In the genomic region with DNA sequence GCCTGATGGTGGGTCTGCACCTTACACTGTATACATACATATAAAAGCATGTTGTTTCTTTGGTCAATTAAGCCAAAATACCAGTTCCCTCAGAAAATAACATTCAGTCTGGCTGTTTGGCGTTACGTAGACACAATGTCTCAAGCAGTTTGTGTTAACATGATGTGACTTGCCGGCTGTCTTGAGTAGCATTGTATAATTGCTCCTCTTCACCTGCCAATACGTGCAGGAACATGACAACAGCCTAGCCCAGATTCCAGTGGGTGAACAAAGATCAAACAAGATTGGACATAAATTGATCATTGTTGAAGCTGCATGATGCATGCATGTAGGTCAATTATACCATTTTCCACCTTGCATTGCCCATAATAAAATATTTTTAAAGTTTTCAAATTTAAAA, we compare ENCODE assay signal across 24 cellular contexts.
"Had no signal": no experiment of that assay in that cellular context is flagged by ENCODE, and none has a peak within 500 bp of the region (broad histone marks: within the 10 kb centered on the region; RNA-seq: fewer than 3 reads in every experiment).

No MANE protein-coding gene starts in this region.

- ATAC-seq: effector memory CD8-positive, alpha-beta T cell; left cardiac atrium; lower lobe of right lung; natural killer cell treated with Interleukin-12 subunit alpha and Interleukin-12 subunit beta and Interleukin-15 and Interleukin-18, amount 100 ng/mL, for 72 hours; pancreas; right lobe of liver; stimulated activated memory B cell treated with anti-CD40 and anti-IgM and Interleukin-4, amounts not matched to agents 10 μg/mL and 1 μg/mL and 100 μg/mL, for 72 hours had no signal

- DNase-seq: effector memory CD8-positive, alpha-beta T cell; foreskin fibroblast; immature natural killer cell; kidney; left cardiac atrium; left ventricle myocardium inferior; lower lobe of right lung; mesenchymal stem cell; midbrain; occipital lobe; pancreas; right lobe of liver; spleen; stimulated activated CD4-positive, alpha-beta T cell treated with anti-CD3 and anti-CD28 coated beads, Interleukin-15, amount 100 ng/mL, for 24 hours; stimulated activated CD4-positive, alpha-beta T cell treated with anti-CD3 and anti-CD28 coated beads, Interleukin-1b, Interleukin-23, amount 100 ng/mL, for 48 hours; stimulated activated CD4-positive, alpha-beta T cell treated with anti-CD3 and anti-CD28 coated beads, Interleukin-4, amount 100 ng/mL, for 24 hours; testis had no signal

- H3K4me1 ChIP-seq: esophagus muscularis mucosa, left ventricle myocardium inferior, lower lobe of right lung, pancreas, prostate gland, right lobe of liver, spleen, testis, tibial nerve had no signal

- H3K27ac ChIP-seq: esophagus muscularis mucosa, left ventricle myocardium inferior, lower lobe of right lung, pancreas, prostate gland, right lobe of liver, spleen, testis, tibial nerve had no signal

- H3K36me3 ChIP-seq: esophagus muscularis mucosa, left ventricle myocardium inferior, lower lobe of right lung, pancreas, prostate gland, right lobe of liver, spleen, tibial nerve had no signal

- H3K4me3 ChIP-seq: esophagus muscularis mucosa, left ventricle myocardium inferior, lower lobe of right lung, pancreas, prostate gland, right lobe of liver, spleen, testis, tibial nerve had no signal

- H3K4me3 Mint-ChIP-seq: dendritic cell treated with granulocyte-macrophage colony-stimulating factor and Interleukin-4, amounts not matched to agents 40 ng/mL and 50 ng/mL, for 4 days; effector memory CD8-positive, alpha-beta T cell; immature natural killer cell; natural killer cell treated with Interleukin-12 subunit alpha and Interleukin-12 subunit beta and Interleukin-15 and Interleukin-18, amount 100 ng/mL, for 72 hours; stimulated activated memory B cell treated with anti-CD40 and anti-IgM and Interleukin-4, amounts not matched to agents 10 μg/mL and 1 μg/mL and 100 μg/mL, for 72 hours; stimulated activated naive CD8-positive, alpha-beta T cell treated with anti-CD3 and anti-CD28 coated beads, Interleukin-15, Interleukin-2, amounts not matched to agents 100 ng/mL and 50 ng/mL, for 24 hours had no signal

- H3K4me1 Mint-ChIP-seq: immature natural killer cell; stimulated activated memory B cell treated with anti-CD40 and anti-IgM and Interleukin-4, amounts not matched to agents 10 μg/mL and 1 μg/mL and 100 μg/mL, for 72 hours had no signal

- H3K36me3 Mint-ChIP-seq: stimulated activated memory B cell treated with anti-CD40 and anti-IgM and Interleukin-4, amounts not matched to agents 10 μg/mL and 1 μg/mL and 100 μg/mL, for 72 hours had no signal

- H3K27ac Mint-ChIP-seq: dendritic cell treated with granulocyte-macrophage colony-stimulating factor and Interleukin-4, amounts not matched to agents 40 ng/mL and 50 ng/mL, for 4 days; effector memory CD8-positive, alpha-beta T cell; immature natural killer cell; natural killer cell treated with Interleukin-12 subunit alpha and Interleukin-12 subunit beta and Interleukin-15 and Interleukin-18, amount 100 ng/mL, for 72 hours; stimulated activated memory B cell treated with anti-CD40 and anti-IgM and Interleukin-4, amounts not matched to agents 10 μg/mL and 1 μg/mL and 100 μg/mL, for 72 hours; stimulated activated naive CD8-positive, alpha-beta T cell treated with anti-CD3 and anti-CD28 coated beads, Interleukin-15, Interleukin-2, amounts not matched to agents 100 ng/mL and 50 ng/mL, for 24 hours had no signal

- H3K9me3 ChIP-seq: pancreas, prostate gland, right lobe of liver, testis had no signal

- H3K27me3 ChIP-seq: esophagus muscularis mucosa, pancreas, right lobe of liver, spleen, testis, tibial nerve had no signal

- H3K27me3 Mint-ChIP-seq: dendritic cell treated with granulocyte-macrophage colony-stimulating factor and Interleukin-4, amounts not matched to agents 40 ng/mL and 50 ng/mL, for 4 days; effector memory CD8-positive, alpha-beta T cell; natural killer cell treated with Interleukin-12 subunit alpha and Interleukin-12 subunit beta and Interleukin-15 and Interleukin-18, amount 100 ng/mL, for 72 hours; stimulated activated memory B cell treated with anti-CD40 and anti-IgM and Interleukin-4, amounts not matched to agents 10 μg/mL and 1 μg/mL and 100 μg/mL, for 72 hours; stimulated activated naive CD8-positive, alpha-beta T cell treated with anti-CD3 and anti-CD28 coated beads, Interleukin-15, Interleukin-2, amounts not matched to agents 100 ng/mL and 50 ng/mL, for 24 hours had no signal
